Comparison of ENCODE assay signal across 8 cellular contexts in the genomic region with DNA sequence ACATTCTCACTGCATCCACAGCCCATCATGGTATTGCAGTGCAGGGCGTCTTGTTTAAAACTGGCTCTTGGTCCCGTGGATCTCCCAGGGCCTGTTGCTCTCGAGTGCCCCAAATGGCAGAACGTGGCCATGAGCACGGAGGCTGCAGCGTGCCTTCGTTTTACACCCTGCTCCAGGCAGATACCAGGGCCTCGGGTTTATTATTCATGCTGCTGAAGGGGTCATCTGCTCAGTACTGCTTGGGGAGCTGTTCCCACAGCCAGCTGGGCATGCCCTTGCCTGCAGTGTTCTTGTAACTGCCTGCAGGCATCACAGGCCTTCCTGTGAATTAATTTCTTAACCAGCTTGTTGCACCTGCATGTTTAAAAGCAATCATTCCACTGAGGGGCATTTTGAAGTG.
DNase-seq lines count a peak whose midpoint lies in the region; ATAC-seq, FAIRE-seq and TF ChIP-seq lines count a peak whose summit lies in the region.

No MANE protein-coding gene starts in this region.

- DNase-seq in AG09319 (ENCODE audit: extremely low read depth, low read depth) (no peak), NCI-H1417 treated with DMSO at 0.1 percent for 48 hours (lab: John Stamatoyannopoulos, UW) (peak; percentile 77), fibroblast of the conjunctiva (ENCODE audit: low read depth) (peak; percentile 13), GM19239 (ENCODE audit: insufficient read length, low spot score) (no peak), cortex of kidney (lab: John Stamatoyannopoulos, UW) (no peak)
- DNase-seq in activated T-cell treated with anti-CD3 and anti-CD28 coated beads, Interleukin-2, amount 50 U/mL, for 4 hours, result peak; percentile 54
- DNase-seq in stimulated activated CD4-positive, alpha-beta T cell treated with anti-CD3 and anti-CD28 coated beads, Interleukin-4, amount 100 ng/mL, for 1 hour, result peak; percentile 66

- peak; percentile 56 to 65 for ATAC-seq in activated T-cell treated with anti-CD3 and anti-CD28 coated beads, Interleukin-2, amount 50 U/mL, for 4 hours
- no peak for ATAC-seq in GM21381 (IDR thresholded peaks at IDR 0.05; ENCODE audit: unreplicated experiment)

- no peak for FAIRE-seq in GM19239 (lab: Jason Lieb, UNC)

- no peak overlapping the region for H3K4me3 Mint-ChIP-seq in activated T-cell treated with anti-CD3 and anti-CD28 coated beads, Interleukin-2, amount 50 U/mL, for 4 hours

- H3K36me3 Mint-ChIP-seq in activated T-cell treated with anti-CD3 and anti-CD28 coated beads, Interleukin-2, amount 50 U/mL, for 4 hours (ENCODE audit: insufficient read depth), result peaks cover 39% of the 10 kb centered on the region

- peaks cover 78% of the 10 kb centered on the region for H3K4me1 Mint-ChIP-seq in activated T-cell treated with anti-CD3 and anti-CD28 coated beads, Interleukin-2, amount 50 U/mL, for 4 hours (ENCODE audit: low read depth)

- peak; percentile 51 for TF ChIP-seq CTCF in AG09319 (IDR thresholded peaks at IDR 0.05; ENCODE audit: low read depth, low read length)

- H3K9me3 Mint-ChIP-seq in activated T-cell treated with anti-CD3 and anti-CD28 coated beads, Interleukin-2, amount 50 U/mL, for 4 hours, result no peaks in the 10 kb centered on the region

- H3K27me3 Mint-ChIP-seq in activated T-cell treated with anti-CD3 and anti-CD28 coated beads, Interleukin-2, amount 50 U/mL, for 4 hours (ENCODE audit: low read depth), result no peaks in the 10 kb centered on the region

Comparison
In these comparisons a context has a peak if more than half of its experiments do, and no peak if none do; other contexts are left out.
1. DNase-seq: peak in NCI-H1417 treated with DMSO at 0.1 percent for 48 hours (single experiment), activated T-cell treated with anti-CD3 and anti-CD28 coated beads, Interleukin-2, amount 50 U/mL, for 4 hours (single experiment), fibroblast of the conjunctiva (single experiment) and stimulated activated CD4-positive, alpha-beta T cell treated with anti-CD3 and anti-CD28 coated beads, Interleukin-4, amount 100 ng/mL, for 1 hour (single experiment); none in AG09319 (single experiment), GM19239 (single experiment) and cortex of kidney (single experiment).